Comparison of ENCODE assay signal across 8 cellular contexts in the genomic region with DNA sequence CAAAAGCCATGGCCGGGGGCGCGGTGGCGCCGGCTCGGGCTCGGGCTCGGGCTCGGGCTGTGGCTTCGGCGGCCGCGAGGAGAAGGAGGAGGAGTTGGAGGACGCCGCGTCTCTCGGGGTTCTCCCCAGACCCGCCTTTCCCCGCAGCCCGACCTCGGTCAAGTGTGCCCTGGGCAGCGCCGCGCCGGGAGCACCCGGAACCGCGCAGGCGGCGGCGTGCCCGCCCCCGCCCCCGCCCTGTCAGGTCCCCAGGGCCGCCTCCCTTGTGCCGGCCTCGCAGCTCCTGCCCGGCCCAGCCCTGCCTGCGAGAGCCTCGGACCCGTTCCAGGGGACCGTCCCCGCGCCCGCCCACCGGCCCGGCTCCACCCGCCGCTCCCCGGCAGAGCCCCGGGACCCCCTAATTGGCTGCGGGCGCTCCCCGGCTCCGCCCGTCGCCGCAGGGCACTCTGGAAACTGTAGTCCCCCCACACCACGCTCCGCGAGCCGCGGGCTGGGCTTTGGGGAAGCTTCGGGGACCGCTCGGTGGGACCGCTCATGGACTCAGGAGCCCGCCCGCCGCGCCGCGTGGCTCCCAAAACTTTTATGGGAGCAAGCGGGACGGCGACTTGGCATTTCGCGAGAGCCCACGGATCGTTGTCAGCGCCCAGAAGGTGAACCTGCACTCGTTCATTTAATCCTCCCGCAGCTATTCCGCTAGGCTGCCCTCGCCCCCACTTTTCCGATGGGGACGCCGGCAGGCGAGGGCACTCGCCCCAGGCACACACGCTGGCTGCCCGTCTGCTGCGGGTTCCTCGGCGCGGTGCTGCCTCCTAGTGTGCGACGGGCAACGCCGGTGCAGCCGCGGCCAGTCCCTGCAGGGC. TPM values are rescaled to one million over a fixed set of nuclear protein-coding genes. Genes with fewer than 3 reads are reported as not detected.
DNase-seq lines count a peak whose midpoint lies in the region; TF ChIP-seq lines count a peak whose summit lies in the region.

A gene (minus strand): TSS at position 192 of the 860 bp plus-strand sequence. CDS start 182 bp downstream, at position 10.

- TF ChIP-seq CTCF in foreskin fibroblast (IDR thresholded peaks at IDR 0.05; ENCODE audit: low read depth, low read length) (peak; percentile 83), neural progenitor cell (IDR thresholded peaks at IDR 0.05) (peak; percentile 80)

- H3K36me3 ChIP-seq in HAP-1 (replicated peaks) (no peaks in the 10 kb centered on the region), neural progenitor cell (no peaks in the 10 kb centered on the region), stomach smooth muscle (ENCODE audit: control insufficient read depth in 2 of 2, insufficient read depth in 2 of 2, low read length in 2 of 2) (no peaks in the 10 kb centered on the region)

- H3K27me3 Mint-ChIP-seq in neural progenitor cell (ENCODE audit: insufficient read depth, low read depth) = peaks cover 4% of the 10 kb centered on the region

- DNase-seq in GM03348 (ENCODE audit: low spot score) (peak; percentile 99), HAP-1 (ENCODE audit: low spot score in 2 of 2) (peak; percentile 86 to 95), M059J (ENCODE audit: low read depth) (peak; percentile 92), SIG-M5 treated with dmso at 0.1 percent for 504 hours (lab: John Stamatoyannopoulos, UW; ENCODE audit: unreplicated experiment) (peak; percentile 91), activated gamma-delta T cell treated with Interleukin-2 at 50 U/mL for 16 hours (peak; percentile 88), foreskin fibroblast (peak; percentile 95 to 98), neural progenitor cell (ENCODE audit: low spot score) (peak; percentile 96)

- no peaks in the 10 kb centered on the region for H3K79me2 ChIP-seq in neural progenitor cell (ENCODE audit: low read depth)

- no peaks in the 10 kb centered on the region for H3K9me3 ChIP-seq in HAP-1
- H3K9me3 ChIP-seq in neural progenitor cell (ENCODE audit: low read depth) = no peaks in the 10 kb centered on the region
- H3K9me3 ChIP-seq in stomach smooth muscle (ENCODE audit: control insufficient read depth in 2 of 2, low read length in 2 of 2) = no peaks in the 10 kb centered on the region

- peaks cover 24% of the 10 kb centered on the region for H3K4me1 Mint-ChIP-seq in neural progenitor cell

- H3K4me3 Mint-ChIP-seq in neural progenitor cell = peak within 1 kb of the TSS; percentile 90

- peaks cover 35% of the 10 kb centered on the region for H3F3A ChIP-seq in neural progenitor cell (ENCODE audit: low read depth)

- peak within 1 kb of the TSS; percentile 90 for H3K4me3 ChIP-seq in HAP-1
- peak within 1 kb of the TSS; percentile 97 to 99 for H3K4me3 ChIP-seq in foreskin fibroblast (ENCODE audit: low read depth in 1 of 2, low read length in 2 of 2)
- peak within 1 kb of the TSS; percentile 71 for H3K4me3 ChIP-seq in neural progenitor cell
- peak within 1 kb of the TSS; percentile 78 to 93 for H3K4me3 ChIP-seq in stomach smooth muscle (ENCODE audit: low read length in 2 of 2)

- H3K27me3 ChIP-seq in HAP-1 (ENCODE audit: low read depth) (no peaks in the 10 kb centered on the region), neural progenitor cell (peaks cover 13% of the 10 kb centered on the region), stomach smooth muscle (ENCODE audit: control insufficient read depth in 1 of 2, insufficient read depth in 2 of 2, low read length in 2 of 2) (no peaks in the 10 kb centered on the region)

- in situ Hi-C loops in HAP-1 (cut with MboI; ENCODE audit: low sequenced_read_pairs) = loop anchor here (5.0 kb wide), 1 partner anchor 76 kb away; no protein-coding TSS in a partner anchor

- H3K4me1 ChIP-seq in HAP-1 (peaks cover 14% of the 10 kb centered on the region), neural progenitor cell (peaks cover 14% of the 10 kb centered on the region), stomach smooth muscle (ENCODE audit: control insufficient read depth, insufficient read depth, low read length) (peaks cover 22% of the 10 kb centered on the region)

- H3K36me3 Mint-ChIP-seq in neural progenitor cell = no peaks in the 10 kb centered on the region

- peak within 1 kb of the TSS; percentile 93 for H3K4me2 ChIP-seq in neural progenitor cell

- no peaks in the 10 kb centered on the region for H4K20me1 ChIP-seq in neural progenitor cell (ENCODE audit: low read depth)

- no peaks in the 10 kb centered on the region for H3K9me3 Mint-ChIP-seq in neural progenitor cell

- peak within 1 kb of the TSS; percentile 95 for H3K27ac ChIP-seq in neural progenitor cell
- H3K27ac ChIP-seq in stomach smooth muscle (ENCODE audit: low read length) = peak within 1 kb of the TSS; percentile 75

- H3K9ac ChIP-seq in neural progenitor cell (no peak within 1 kb of the TSS), stomach smooth muscle (ENCODE audit: low read length in 2 of 2) (peak within 1 kb of the TSS; percentile 78 to 79)

- H2AFZ ChIP-seq in neural progenitor cell (replicated peaks) = peak within 1 kb of the TSS; percentile 67

- H3K27ac Mint-ChIP-seq in neural progenitor cell = no peak within 1 kb of the TSS

RNA-seq across cellular contexts. Expression of the gene that starts here (rescaled TPM):
- total RNA-seq in M059J (2014; rRNA removed; shearing (Covaris generic)) = 14.4 and 18.1 TPM in 2 replicates
- 4.4 and 10.5 TPM in 2 replicates for total RNA-seq in neural progenitor cell (ENCODE audit: low replicate concordance)

Comparison
In these comparisons a context has a peak if more than half of its experiments do, and no peak if none do; other contexts are left out.
1. Peak in every context shown above with its lines: DNase-seq, H3K4me3 ChIP-seq and H3K27ac ChIP-seq.